30 cellular contexts compared by ENCODE assay signal in the genomic region with DNA sequence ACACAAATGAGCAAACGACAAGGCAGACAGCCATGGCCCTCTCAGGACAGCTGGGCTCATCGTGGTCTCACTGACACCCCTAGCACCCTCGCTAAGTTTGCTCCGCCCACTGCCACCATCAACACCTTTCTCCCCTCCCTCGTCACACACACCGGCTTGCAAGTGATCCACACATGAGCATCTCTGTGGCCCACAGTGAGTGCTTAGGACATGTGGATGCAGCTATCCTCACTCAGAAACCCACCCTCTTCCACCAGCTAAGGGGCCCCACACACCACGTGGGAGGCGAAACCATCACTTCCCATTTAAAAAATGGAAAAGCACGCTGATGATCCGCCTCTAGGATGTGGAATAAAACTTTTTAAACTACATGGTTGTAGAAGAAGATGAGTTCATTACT.
"Had no signal": no experiment of that assay in that cellular context is flagged by ENCODE, and none has a peak within 500 bp of the region (broad histone marks: within the 10 kb centered on the region; RNA-seq: fewer than 3 reads in every experiment).

No MANE protein-coding gene starts in this region.

- H3K9me3 Mint-ChIP-seq: activated T-cell treated with anti-CD3 and anti-CD28 coated beads, Interleukin-2, amount 50 U/mL, for 24 hours had no signal

- H3K4me3 Mint-ChIP-seq: activated B cell treated with CpG ODN at 0.5 μM for 24 hours; activated CD4-positive, alpha-beta memory T cell treated with anti-CD3 and anti-CD28 coated beads, Interleukin-2, amount 10 ng/mL, durations not matched to agents 7 days and 5 days; activated CD4-positive, alpha-beta T cell treated with anti-CD3 and anti-CD28 coated beads, Interleukin-2, amount 10 ng/mL, durations not matched to agents 7 days and 5 days; activated naive CD4-positive, alpha-beta T cell treated with anti-CD3 and anti-CD28 coated beads, Interleukin-2, amount 10 ng/mL, durations not matched to agents 7 days and 5 days; activated naive CD8-positive, alpha-beta T cell treated with anti-CD3 and anti-CD28 coated beads, Interleukin-2, amount 10 ng/mL, durations not matched to agents 7 days and 5 days; activated T-cell treated with anti-CD3 and anti-CD28 coated beads, Interleukin-2, amount 50 U/mL, for 24 hours; activated T-cell treated with anti-CD3 and anti-CD28 coated beads, Interleukin-2, amount 50 U/mL, for 72 hours; central memory CD8-positive, alpha-beta T cell; effector memory CD8-positive, alpha-beta T cell; T-helper 17 cell; T-helper 2 cell treated with Interferon-gamma antibody and Interleukin-4, amounts not matched to agents 5 μg/mL and 100 μg/mL, for 36 hours had no signal

- H3K4me1 Mint-ChIP-seq: activated B cell treated with CpG ODN at 0.5 μM for 24 hours; activated CD4-positive, alpha-beta memory T cell treated with anti-CD3 and anti-CD28 coated beads, Interleukin-2, amount 10 ng/mL, durations not matched to agents 7 days and 5 days; activated CD4-positive, alpha-beta T cell treated with anti-CD3 and anti-CD28 coated beads, Interleukin-2, amount 10 ng/mL, durations not matched to agents 7 days and 5 days; activated naive CD4-positive, alpha-beta T cell treated with anti-CD3 and anti-CD28 coated beads, Interleukin-2, amount 10 ng/mL, durations not matched to agents 7 days and 5 days; activated naive CD8-positive, alpha-beta T cell treated with anti-CD3 and anti-CD28 coated beads, Interleukin-2, amount 10 ng/mL, durations not matched to agents 7 days and 5 days; central memory CD8-positive, alpha-beta T cell; T-helper 17 cell had no signal

- H3K36me3 ChIP-seq: gastrocnemius medialis, WERI-Rb-1 had no signal

- H3K36me3 Mint-ChIP-seq: activated naive CD4-positive, alpha-beta T cell treated with anti-CD3 and anti-CD28 coated beads, Interleukin-2, amount 10 ng/mL, durations not matched to agents 7 days and 5 days; activated naive CD8-positive, alpha-beta T cell treated with anti-CD3 and anti-CD28 coated beads, Interleukin-2, amount 10 ng/mL, durations not matched to agents 7 days and 5 days had no signal

- H3K27me3 Mint-ChIP-seq: activated B cell treated with CpG ODN at 0.5 μM for 24 hours; activated CD4-positive, alpha-beta memory T cell treated with anti-CD3 and anti-CD28 coated beads, Interleukin-2, amount 10 ng/mL, durations not matched to agents 7 days and 5 days; activated CD4-positive, alpha-beta T cell treated with anti-CD3 and anti-CD28 coated beads, Interleukin-2, amount 10 ng/mL, durations not matched to agents 7 days and 5 days; activated naive CD4-positive, alpha-beta T cell treated with anti-CD3 and anti-CD28 coated beads, Interleukin-2, amount 10 ng/mL, durations not matched to agents 7 days and 5 days; activated naive CD8-positive, alpha-beta T cell treated with anti-CD3 and anti-CD28 coated beads, Interleukin-2, amount 10 ng/mL, durations not matched to agents 7 days and 5 days; brain had no signal

- H3K9me3 ChIP-seq: ascending aorta, gastrocnemius medialis had no signal

- H3K27ac Mint-ChIP-seq: activated B cell treated with CpG ODN at 0.5 μM for 24 hours; activated CD4-positive, alpha-beta memory T cell treated with anti-CD3 and anti-CD28 coated beads, Interleukin-2, amount 10 ng/mL, durations not matched to agents 7 days and 5 days; activated CD4-positive, alpha-beta T cell treated with anti-CD3 and anti-CD28 coated beads, Interleukin-2, amount 10 ng/mL, durations not matched to agents 7 days and 5 days; activated naive CD4-positive, alpha-beta T cell treated with anti-CD3 and anti-CD28 coated beads, Interleukin-2, amount 10 ng/mL, durations not matched to agents 7 days and 5 days; activated naive CD8-positive, alpha-beta T cell treated with anti-CD3 and anti-CD28 coated beads, Interleukin-2, amount 10 ng/mL, durations not matched to agents 7 days and 5 days; activated T-cell treated with anti-CD3 and anti-CD28 coated beads, Interleukin-2, amount 50 U/mL, for 24 hours; activated T-cell treated with anti-CD3 and anti-CD28 coated beads, Interleukin-2, amount 50 U/mL, for 72 hours; effector memory CD8-positive, alpha-beta T cell; T-helper 17 cell; T-helper 2 cell treated with Interferon-gamma antibody and Interleukin-4, amounts not matched to agents 5 μg/mL and 100 μg/mL, for 36 hours had no signal

- H3K27me3 ChIP-seq: ascending aorta, foreskin keratinocyte, gastrocnemius medialis had no signal

- ATAC-seq: activated CD4-positive, CD25-positive, alpha-beta regulatory T cell treated with anti-CD3 and anti-CD28 coated beads, Interleukin-2, amount 50 U/mL, for 24 hours; activated naive CD4-positive, alpha-beta T cell treated with anti-CD3 and anti-CD28 coated beads, Interleukin-2, amount 50 U/mL, for 72 hours; activated T-cell treated with anti-CD3 and anti-CD28 coated beads, Interleukin-2, amount 50 U/mL, for 72 hours; effector memory CD8-positive, alpha-beta T cell; esophagus mucosa; foreskin keratinocyte; gastrocnemius medialis; T-helper 17 cell had no signal

- DNase-seq: activated B cell treated with CpG ODN at 0.5 μM for 24 hours; activated CD4-positive, alpha-beta memory T cell treated with anti-CD3 and anti-CD28 coated beads, Interleukin-2, amount 10 ng/mL, durations not matched to agents 7 days and 5 days; activated CD4-positive, alpha-beta T cell treated with anti-CD3 and anti-CD28 coated beads, Interleukin-2, amount 10 ng/mL, durations not matched to agents 7 days and 5 days; activated CD4-positive, alpha-beta T cell treated with anti-CD3 and anti-CD28 coated beads, Interleukin-2, amount 50 U/mL, for 4 hours; activated CD8-positive, alpha-beta memory T cell treated with anti-CD3 and anti-CD28 coated beads, Interleukin-2, amount 50 U/mL, for 48 hours; activated gamma-delta T cell; activated naive CD4-positive, alpha-beta T cell; activated naive CD4-positive, alpha-beta T cell treated with anti-CD3 and anti-CD28 coated beads, Interleukin-2, amount 10 ng/mL, durations not matched to agents 7 days and 5 days; activated naive CD8-positive, alpha-beta T cell treated with anti-CD3 and anti-CD28 coated beads, Interleukin-2, amount 10 ng/mL, durations not matched to agents 7 days and 5 days; activated T-cell treated with anti-CD3 and anti-CD28 coated beads for 4 hours; activated T-cell treated with anti-CD3 and anti-CD28 coated beads, Interleukin-2, amount 50 U/mL, for 24 hours; activated T-cell treated with anti-CD3 and anti-CD28 coated beads, Interleukin-2, amount 50 U/mL, for 72 hours; cortex of kidney; dermis blood vessel endothelial cell; effector CD4-positive, alpha-beta T cell; effector memory CD8-positive, alpha-beta T cell; foreskin keratinocyte; gastrocnemius medialis; glutamatergic neuron; T-helper 1 cell; T-helper 17 cell; T1000; WERI-Rb-1 had no signal

- H3K27ac ChIP-seq: ascending aorta, foreskin keratinocyte, gastrocnemius medialis, WERI-Rb-1 had no signal

- H3K4me1 ChIP-seq: ascending aorta, foreskin keratinocyte, gastrocnemius medialis had no signal

- H3K4me3 ChIP-seq: ascending aorta, gastrocnemius medialis had no signal
